In genomic region chr9:111715471-111715870, GRCh38 we compare ENCODE assay signal across 23 cellular contexts.
"Had no signal": no experiment of that assay in that cellular context is flagged by ENCODE, and none has a peak within 500 bp of the region (broad histone marks: within the 10 kb centered on the region; RNA-seq: fewer than 3 reads in every experiment).

No MANE protein-coding gene starts in this region.

- H2AFZ ChIP-seq: neural progenitor cell had no signal

- H3K27ac Mint-ChIP-seq: endodermal cell; natural killer cell treated with Interleukin-12 subunit alpha and Interleukin-12 subunit beta and Interleukin-15 and Interleukin-18, amount 100 ng/mL, for 72 hours; neural progenitor cell; progenitor cell of endocrine pancreas; type B pancreatic cell had no signal

- DNase-seq: dermis blood vessel endothelial cell; endodermal cell; erythroblast; gastrocnemius medialis; heart right ventricle; hypothalamus; kidney glomerular epithelial cell; mammary epithelial cell; nucleus accumbens; pancreas; right cardiac atrium; stimulated activated CD4-positive, alpha-beta T cell treated with anti-CD3 and anti-CD28 coated beads, Interleukin-2, amount 100 ng/mL, for 48 hours; stimulated activated naive CD4-positive, alpha-beta T cell treated with Interleukin-2 at 50 U/mL for 16 hours; thyroid gland had no signal

- H3K27me3 Mint-ChIP-seq: natural killer cell treated with Interleukin-12 subunit alpha and Interleukin-12 subunit beta and Interleukin-15 and Interleukin-18, amount 100 ng/mL, for 72 hours; progenitor cell of endocrine pancreas; type B pancreatic cell had no signal

- H3K9me3 Mint-ChIP-seq: endodermal cell; natural killer cell treated with Interleukin-12 subunit alpha and Interleukin-12 subunit beta and Interleukin-15 and Interleukin-18, amount 100 ng/mL, for 72 hours; neural progenitor cell; type B pancreatic cell had no signal

- H3K27me3 ChIP-seq: gastrocnemius medialis, heart right ventricle, neural progenitor cell, pancreas, thyroid gland had no signal

- H3K4me1 Mint-ChIP-seq: neural progenitor cell had no signal

- H3K36me3 Mint-ChIP-seq: natural killer cell treated with Interleukin-12 subunit alpha and Interleukin-12 subunit beta and Interleukin-15 and Interleukin-18, amount 100 ng/mL, for 72 hours; neural progenitor cell; type B pancreatic cell had no signal

- H3K27ac ChIP-seq: gastrocnemius medialis, heart right ventricle, neural progenitor cell, pancreas, thyroid gland had no signal

- H3K36me3 ChIP-seq: gastrocnemius medialis, heart right ventricle, neural progenitor cell, pancreas, thyroid gland had no signal

- H3K4me3 ChIP-seq: gastrocnemius medialis, heart right ventricle, neural progenitor cell, pancreas, smooth muscle cell, thyroid gland had no signal

- H3K4me2 ChIP-seq: neural progenitor cell, smooth muscle cell had no signal

- H3K4me3 Mint-ChIP-seq: endodermal cell; natural killer cell treated with Interleukin-12 subunit alpha and Interleukin-12 subunit beta and Interleukin-15 and Interleukin-18, amount 100 ng/mL, for 72 hours; neural progenitor cell; type B pancreatic cell had no signal

- FAIRE-seq: colon, endothelial cell of umbilical vein, islet of Langerhans, pancreas, urothelium cell line had no signal

- H3K4me1 ChIP-seq: gastrocnemius medialis, heart right ventricle, neural progenitor cell, thyroid gland had no signal

- H3K9ac ChIP-seq: neural progenitor cell had no signal

- H3K9me3 ChIP-seq: gastrocnemius medialis, heart right ventricle, pancreas, thyroid gland had no signal

- ATAC-seq: gastrocnemius medialis; heart right ventricle; natural killer cell treated with Interleukin-12 subunit alpha and Interleukin-12 subunit beta and Interleukin-15 and Interleukin-18, amount 100 ng/mL, for 72 hours; pancreas; right cardiac atrium had no signal
